Comparison of ENCODE assay signal across 13 cellular contexts in genomic region chr15:99651023-99651807, GRCh38.
DNase-seq lines count a peak whose midpoint lies in the region; ATAC-seq and TF ChIP-seq lines count a peak whose summit lies in the region.
"Had no signal": no experiment of that assay in that cellular context is flagged by ENCODE, and none has a peak within 500 bp of the region (broad histone marks: within the 10 kb centered on the region; RNA-seq: fewer than 3 reads in every experiment).

No MANE protein-coding gene starts in this region.

- H3K36me3 Mint-ChIP-seq in activated CD4-positive, alpha-beta T cell treated with anti-CD3 and anti-CD28 coated beads, Interleukin-2, amount 10 ng/mL, durations not matched to agents 24 days and 14 days (ENCODE audit: low read depth) = peaks cover 21% of the 10 kb centered on the region
- H3K36me3 Mint-ChIP-seq in activated T-helper 17 cell treated with anti-CD3 and anti-CD28 coated beads, Interleukin-2, amount 50 U/mL, for 72 hours (ENCODE audit: low read depth) = peaks cover 21% of the 10 kb centered on the region

- intact Hi-C loops in activated CD4-positive, alpha-beta T cell treated with anti-CD3 and anti-CD28 coated beads, Interleukin-2, amount 10 ng/mL, durations not matched to agents 24 days and 14 days (cut with micrococcal nuclease) = no loop called here

- peaks cover 10% of the 10 kb centered on the region for H3K4me1 Mint-ChIP-seq in activated CD4-positive, alpha-beta T cell treated with anti-CD3 and anti-CD28 coated beads, Interleukin-2, amount 10 ng/mL, durations not matched to agents 24 days and 14 days
- H3K4me1 Mint-ChIP-seq in activated T-helper 17 cell treated with anti-CD3 and anti-CD28 coated beads, Interleukin-2, amount 50 U/mL, for 72 hours = no peaks in the 10 kb centered on the region

- H3K4me3 ChIP-seq in fibroblast of villous mesenchyme (ENCODE audit: low read depth, low read length) = no peak overlapping the region

- H3K27ac Mint-ChIP-seq in activated CD4-positive, alpha-beta T cell treated with anti-CD3 and anti-CD28 coated beads, Interleukin-2, amount 10 ng/mL, durations not matched to agents 24 days and 14 days = peak overlapping the region; percentile 47
- H3K27ac Mint-ChIP-seq in activated T-helper 17 cell treated with anti-CD3 and anti-CD28 coated beads, Interleukin-2, amount 50 U/mL, for 72 hours = no peak overlapping the region

- no peak overlapping the region for H3K4me3 Mint-ChIP-seq in activated CD4-positive, alpha-beta T cell treated with anti-CD3 and anti-CD28 coated beads, Interleukin-2, amount 10 ng/mL, durations not matched to agents 24 days and 14 days
- H3K4me3 Mint-ChIP-seq in activated T-helper 17 cell treated with anti-CD3 and anti-CD28 coated beads, Interleukin-2, amount 50 U/mL, for 72 hours = no peak overlapping the region

- no peak for TF ChIP-seq CTCF in fibroblast of villous mesenchyme (IDR thresholded peaks at IDR 0.05; ENCODE audit: insufficient read depth, low read depth, low read length)

- no peaks in the 10 kb centered on the region for H3K27me3 Mint-ChIP-seq in activated CD4-positive, alpha-beta T cell treated with anti-CD3 and anti-CD28 coated beads, Interleukin-2, amount 10 ng/mL, durations not matched to agents 24 days and 14 days
- H3K27me3 Mint-ChIP-seq in activated T-helper 17 cell treated with anti-CD3 and anti-CD28 coated beads, Interleukin-2, amount 50 U/mL, for 72 hours = no peaks in the 10 kb centered on the region

- DNase-seq in activated CD4-positive, alpha-beta T cell treated with anti-CD3 and anti-CD28 coated beads, Interleukin-2, amount 10 ng/mL, durations not matched to agents 24 days and 14 days = no peak
- DNase-seq in activated CD4-positive, alpha-beta T cell treated with anti-CD3 and anti-CD28 coated beads for 48 hours = no peak
- DNase-seq in fibroblast of villous mesenchyme (ENCODE audit: low read depth) (peak; percentile 36), NCI-H526 (lab: John Stamatoyannopoulos, UW) (no peak)
- DNase-seq in stimulated activated naive CD8-positive, alpha-beta T cell treated with anti-CD3 and anti-CD28 coated beads, Interleukin-15, Interleukin-2, amounts not matched to agents 100 U/mL and 50 U/mL, for 24 hours = no peak
- DNase-seq: 8988T, DND-41, Kasumi-1, NCI-H446 treated with DMSO at 0.1 percent for 48 hours had no signal

- H3K9me3 Mint-ChIP-seq in activated CD4-positive, alpha-beta T cell treated with anti-CD3 and anti-CD28 coated beads, Interleukin-2, amount 10 ng/mL, durations not matched to agents 24 days and 14 days = peaks cover 3% of the 10 kb centered on the region
- H3K9me3 Mint-ChIP-seq in activated T-helper 17 cell treated with anti-CD3 and anti-CD28 coated beads, Interleukin-2, amount 50 U/mL, for 72 hours = no peaks in the 10 kb centered on the region

- peak; percentile 31 for ATAC-seq in activated T-helper 17 cell treated with anti-CD3 and anti-CD28 coated beads, Interleukin-2, amount 50 U/mL, for 72 hours (replicated peaks)
- peak; percentile 95 for ATAC-seq in stimulated activated naive CD8-positive, alpha-beta T cell treated with anti-CD3 and anti-CD28 coated beads, Interleukin-15, Interleukin-2, amounts not matched to agents 100 U/mL and 50 U/mL, for 24 hours
- ATAC-seq in HG03460 (IDR thresholded peaks at IDR 0.05; ENCODE audit: unreplicated experiment) (no peak), GM21717 (IDR thresholded peaks at IDR 0.05; ENCODE audit: unreplicated experiment) (no peak)
- ATAC-seq: Right ventricle myocardium inferior had no signal

Comparison
In these comparisons a context has a peak if more than half of its experiments do, and no peak if none do; other contexts are left out.
1. ATAC-seq: peak in activated T-helper 17 cell treated with anti-CD3 and anti-CD28 coated beads, Interleukin-2, amount 50 U/mL, for 72 hours (single experiment) and stimulated activated naive CD8-positive, alpha-beta T cell treated with anti-CD3 and anti-CD28 coated beads, Interleukin-15, Interleukin-2, amounts not matched to agents 100 U/mL and 50 U/mL, for 24 hours (single experiment); none in HG03460 (single experiment) and GM21717 (single experiment).